10 cellular contexts compared by ENCODE assay signal in the genomic region with DNA sequence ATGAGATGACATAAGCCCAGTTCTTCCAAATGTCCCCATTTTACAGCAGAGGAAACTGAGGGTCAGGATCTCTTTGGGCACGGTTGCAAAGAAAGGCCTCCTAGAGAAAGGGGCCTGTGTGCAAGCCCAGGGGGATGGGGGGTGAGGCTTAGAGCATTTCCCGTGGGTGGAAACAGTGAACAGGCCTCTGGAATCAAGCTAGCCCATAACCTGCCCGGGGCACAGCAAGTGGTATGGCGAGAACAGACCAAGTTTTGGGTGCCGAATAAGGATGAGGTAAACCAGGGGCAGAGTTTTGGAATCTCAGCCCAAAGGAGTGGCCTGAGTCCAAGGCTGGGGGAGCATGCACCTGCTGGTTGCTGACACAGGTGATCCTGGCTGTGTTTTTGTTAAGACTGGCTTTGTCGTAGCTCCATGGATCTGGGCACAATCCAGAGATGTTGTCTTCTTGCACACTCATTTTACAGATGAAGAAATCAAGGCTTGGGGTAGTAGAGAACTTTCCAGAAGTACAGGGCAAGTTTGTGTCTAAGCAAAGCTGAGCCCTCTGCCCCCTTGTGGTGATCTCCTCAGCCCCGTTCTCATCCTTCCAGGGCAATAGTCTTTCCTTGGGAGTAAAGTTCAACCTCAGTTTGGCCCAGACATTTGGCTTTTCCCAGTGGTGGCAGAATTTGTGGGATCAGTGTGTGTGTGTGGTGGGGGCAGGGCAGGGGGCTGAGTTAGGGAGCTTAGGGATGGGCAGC. TPM values are rescaled to one million over a fixed set of nuclear protein-coding genes. Genes with fewer than 3 reads are reported as not detected.
A peak's percentile ranks its signal among the peaks of the same experiment; 100 is the strongest.
DNase-seq lines count a peak whose midpoint lies in the region; ATAC-seq and TF ChIP-seq lines count a peak whose summit lies in the region.
"Had no signal": no experiment of that assay in that cellular context is flagged by ENCODE, and none has a peak within 500 bp of the region (broad histone marks: within the 10 kb centered on the region; RNA-seq: fewer than 3 reads in every experiment).

No MANE protein-coding gene starts in this region.

- intact Hi-C loops in heart left ventricle (cut with DNase I) = no loop called here
- intact Hi-C loops in right cardiac atrium (cut with DNase I) = no loop called here
- intact Hi-C loops in transverse colon (cut with DNase I; ENCODE audit: low total_unique reads) = no loop called here

- H3K9me3 ChIP-seq in heart left ventricle (no peaks in the 10 kb centered on the region), right cardiac atrium (ENCODE audit: control insufficient read depth, low read length) (no peaks in the 10 kb centered on the region), transverse colon (no peaks in the 10 kb centered on the region), tibial nerve (peaks cover 0 to 6% (median 0%) of the 10 kb centered on the region in 4 donors)

- H3K4me3 ChIP-seq in heart left ventricle (no peak overlapping the region), right cardiac atrium (ENCODE audit: low read length) (no peak overlapping the region), transverse colon (no peak overlapping the region), tibial nerve (no peak overlapping the region)
- H3K4me3 ChIP-seq: SK-N-MC had no signal

- TF ChIP-seq EP300 in transverse colon (IDR thresholded peaks at IDR 0.05; ENCODE audit: low read depth) = no peak
- TF ChIP-seq EP300 in tibial nerve (IDR thresholded peaks at IDR 0.05) = no peak

- no peak for TF ChIP-seq POLR2A in heart left ventricle (IDR thresholded peaks at IDR 0.05)
- no peak for TF ChIP-seq POLR2A in transverse colon (IDR thresholded peaks at IDR 0.05)
- TF ChIP-seq POLR2A in tibial nerve (IDR thresholded peaks at IDR 0.05) = no peak

- DNase-seq in heart left ventricle (peak in 1 of 5 donors; percentile 14), right cardiac atrium (no peak), RPMI8226 (peak; percentile 42), fibroblast of peridontal ligament (ENCODE audit: extremely low read depth) (peak; percentile 5), transverse colon (peak; percentile 60), tibial nerve (ENCODE audit: low spot score in 2 of 2) (no peak), NCI-H2081 treated with DMSO at 0.1 percent for 48 hours (lab: John Stamatoyannopoulos, UW) (no peak)

- H3K4me1 ChIP-seq in heart left ventricle (peaks cover 0 to 5% (median 0%) of the 10 kb centered on the region in 12 donors), right cardiac atrium (ENCODE audit: control insufficient read depth, insufficient read depth, low read length) (no peaks in the 10 kb centered on the region), transverse colon (no peaks in the 10 kb centered on the region), tibial nerve (no peaks in the 10 kb centered on the region)

- WGBS in heart left ventricle, 4 donors = 94 to 97% (median 95%) methylated on average over 7 of the region's 7 CpGs
- 90% methylated on average over 7 of the region's 7 CpGs for WGBS in right cardiac atrium
- 86% methylated on average over 7 of the region's 7 CpGs; no CpG with 5 or more reads in 1 of the 2 donors for WGBS in transverse colon (ENCODE audit: low coverage in 1 of 2), 2 donors
- WGBS in tibial nerve, 2 donors = 75% methylated on average over 7 of the region's 7 CpGs

- H3K36me3 ChIP-seq in heart left ventricle (no peaks in the 10 kb centered on the region), transverse colon (no peaks in the 10 kb centered on the region), tibial nerve (no peaks in the 10 kb centered on the region)

- in situ Hi-C loops in transverse colon (cut with MboI; ENCODE audit: low pct_ligation_motif_present in 1 of 4, low pct_unique_long_range_greater_than_20kb in 1 of 4, low sequenced_read_pairs in 3 of 4) = loop anchor here in 1 of 4 donors (25.0 kb wide), 1 partner anchor 103 kb away; no protein-coding TSS in a partner anchor

- H3K27ac ChIP-seq in heart left ventricle (no peak overlapping the region), right cardiac atrium (ENCODE audit: low read length) (no peak overlapping the region), transverse colon (no peak overlapping the region), tibial nerve (no peak overlapping the region)
- H3K27ac ChIP-seq: SK-N-MC had no signal

- peak in 1 of 4 donors; percentile 31 for ATAC-seq in heart left ventricle
- ATAC-seq in right cardiac atrium = no peak
- no peak for ATAC-seq in HG02973 (IDR thresholded peaks at IDR 0.05; ENCODE audit: unreplicated experiment)

- no peaks in the 10 kb centered on the region for H3K27me3 ChIP-seq in heart left ventricle
- H3K27me3 ChIP-seq in right cardiac atrium (ENCODE audit: control insufficient read depth, insufficient read depth) = no peaks in the 10 kb centered on the region
- no peaks in the 10 kb centered on the region for H3K27me3 ChIP-seq in transverse colon
- H3K27me3 ChIP-seq in tibial nerve = no peaks in the 10 kb centered on the region

- peak in 10 of 12 donors; percentile 11 to 39 (median 25) for TF ChIP-seq CTCF in heart left ventricle (IDR thresholded peaks at IDR 0.05)
- peak; percentile 18 to 57 (median 48) for TF ChIP-seq CTCF in transverse colon (IDR thresholded peaks at IDR 0.05)
- TF ChIP-seq CTCF in tibial nerve (IDR thresholded peaks at IDR 0.05) = no peak

RNA-seq across cellular contexts. Expression of gene MYEOV, which starts 53.5 kb away (rescaled TPM):
- total RNA-seq in heart left ventricle (under 1 TPM in 2 of 9 donors, not detected in 7; 0.37 to 0.88 TPM), right cardiac atrium (under 1 TPM in 1 of 4 donors, not detected in 3; 0.11 TPM), transverse colon (1 to 10 TPM in 1 of 4 donors, under 1 TPM in 1, not detected in 2; 0.55 to 1.1 TPM), tibial nerve (10 to 100 TPM in 2 of 4 donors, 1 to 10 TPM in 2; 4.8 to 26.7 (median 9.4) TPM)
- polyA plus RNA-seq in heart left ventricle (under 1 TPM; 0.08 TPM), right cardiac atrium (not detected)
- total RNA-seq: urinary bladder had no signal

Comparison
In these comparisons a context has a peak if more than half of its experiments do, and no peak if none do; other contexts are left out.
1. DNase-seq: peak in RPMI8226 (single experiment), fibroblast of peridontal ligament (single experiment) and transverse colon (single experiment); none in right cardiac atrium (0 of 3), tibial nerve (0 of 2) and NCI-H2081 treated with DMSO at 0.1 percent for 48 hours (single experiment).
2. CTCF ChIP-seq: peak in heart left ventricle (10 of 12) and transverse colon (5 of 5); none in tibial nerve (0 of 5).